Comparison of ENCODE assay signal across 11 cellular contexts in genomic region chr4:119498520-119498919, GRCh38.
DNase-seq lines count a peak whose midpoint lies in the region; ATAC-seq and TF ChIP-seq lines count a peak whose summit lies in the region.
"Had no signal": no experiment of that assay in that cellular context is flagged by ENCODE, and none has a peak within 500 bp of the region (broad histone marks: within the 10 kb centered on the region; RNA-seq: fewer than 3 reads in every experiment).

No MANE protein-coding gene starts in this region.

- H3K9ac ChIP-seq in GM23248: no peak overlapping the region
- H3K9ac ChIP-seq in rectal smooth muscle tissue (ENCODE audit: low read length): no peak overlapping the region

- H3K27me3 ChIP-seq in GM23248 (replicated peaks; ENCODE audit: insufficient read depth) (no peaks in the 10 kb centered on the region), right cardiac atrium (ENCODE audit: control insufficient read depth, insufficient read depth) (no peaks in the 10 kb centered on the region), rectal smooth muscle tissue (ENCODE audit: control insufficient read depth, insufficient read depth, low read length) (no peaks in the 10 kb centered on the region), GM23338 (ENCODE audit: insufficient read depth) (no peaks in the 10 kb centered on the region)

- peak; percentile 4 for DNase-seq in GM23248
- DNase-seq in amygdala (lab: John Stamatoyannopoulos, UW): peak in 41 of 56 donors; percentile 0 to 63 (median 6)
- peak; percentile 15 to 73 (median 52) for DNase-seq in right cardiac atrium
- no peak for DNase-seq in GM23338 (ENCODE audit: low spot score)
- DNase-seq in stimulated activated CD4-positive, alpha-beta T cell treated with anti-CD3 and anti-CD28 coated beads, Interleukin-4, amount 100 ng/mL, for 24 hours: no peak
- DNase-seq: stimulated activated naive CD4-positive, alpha-beta T cell had no signal

- H3K4me2 ChIP-seq in GM23248 (ENCODE audit: unreplicated experiment) (no peak overlapping the region), GM23338 (no peak overlapping the region)

- H3F3A ChIP-seq in GM23248 (ENCODE audit: insufficient read depth) (no peaks in the 10 kb centered on the region), GM23338 (replicated peaks; ENCODE audit: low read depth) (no peaks in the 10 kb centered on the region)

- no peaks in the 10 kb centered on the region for H3K4me1 ChIP-seq in GM23248 (ENCODE audit: insufficient read depth)
- H3K4me1 ChIP-seq in right cardiac atrium (ENCODE audit: control insufficient read depth, insufficient read depth, low read length): no peaks in the 10 kb centered on the region
- peaks cover 2% of the 10 kb centered on the region for H3K4me1 ChIP-seq in rectal smooth muscle tissue (ENCODE audit: control insufficient read depth, insufficient read depth, low read length)
- no peaks in the 10 kb centered on the region for H3K4me1 ChIP-seq in GM23338 (ENCODE audit: insufficient read depth)

- no peak for TF ChIP-seq CTCF in GM23338 (conservative IDR thresholded peaks at IDR 0.05; ENCODE audit: low read depth in 2 of 2)

- H4K20me1 ChIP-seq in GM23248 (ENCODE audit: insufficient read depth): no peaks in the 10 kb centered on the region
- H4K20me1 ChIP-seq in GM23338 (replicated peaks; ENCODE audit: insufficient read depth): no peaks in the 10 kb centered on the region

- no peaks in the 10 kb centered on the region for H3K9me3 Mint-ChIP-seq in GM23338

- peaks cover 43% of the 10 kb centered on the region; the same call in 2 of the 3 replicates for H3K36me3 Mint-ChIP-seq in GM23338 (ENCODE audit: low read depth)

- H3K27me3 Mint-ChIP-seq in GM23338 (ENCODE audit: insufficient read depth, low read depth, poor library complexity): no peaks in the 10 kb centered on the region

- H3K4me3 ChIP-seq in GM23248 (no peak overlapping the region), right cardiac atrium (ENCODE audit: low read length) (no peak overlapping the region), rectal smooth muscle tissue (ENCODE audit: low read length) (no peak overlapping the region), GM23338 (no peak overlapping the region)
- H3K4me3 ChIP-seq: K562 had no signal

- H2AFZ ChIP-seq in GM23248 (no peak overlapping the region), GM23338 (no peak overlapping the region)

- intact Hi-C loops in right cardiac atrium (cut with DNase I): no loop called here

- peaks cover 53% of the 10 kb centered on the region for H3K36me3 ChIP-seq in GM23248 (ENCODE audit: low read depth)
- H3K36me3 ChIP-seq in rectal smooth muscle tissue (ENCODE audit: control insufficient read depth, insufficient read depth, low read length): peaks cover 19% of the 10 kb centered on the region
- peaks cover 19% of the 10 kb centered on the region; the same call in 1 of the 2 replicates for H3K36me3 ChIP-seq in GM23338 (ENCODE audit: insufficient read depth)

- WGBS in GM23248 (ENCODE audit: low coverage in 1 of 2, low lambda C conversion rate in 2 of 2, missing lambda C conversion rate in 2 of 2), 2 experiments: 64 to 65% methylated on average over 3 of the region's 3 CpGs
- WGBS in right cardiac atrium: 53% methylated on average over 3 of the region's 3 CpGs

- H3K4me1 Mint-ChIP-seq in GM23338: no peaks in the 10 kb centered on the region

- no peak overlapping the region; the same call in 1 of the 2 replicates for H3K27ac Mint-ChIP-seq in GM23338

- in situ Hi-C loops in GM23248 (cut with MboI): no loop called here

- H3K9me2 ChIP-seq in GM23248 (ENCODE audit: insufficient read depth): no peaks in the 10 kb centered on the region
- H3K9me2 ChIP-seq in GM23338 (ENCODE audit: insufficient read depth): no peaks in the 10 kb centered on the region

- ATAC-seq in right cardiac atrium (peak; percentile 67 to 87), GM23338 (no peak), GM18517 (IDR thresholded peaks at IDR 0.05; ENCODE audit: unreplicated experiment) (no peak), GM21367 (IDR thresholded peaks at IDR 0.05; ENCODE audit: unreplicated experiment) (no peak)
- ATAC-seq: K562 had no signal

- H3K9me3 ChIP-seq in GM23248 (ENCODE audit: low read depth) (no peaks in the 10 kb centered on the region), right cardiac atrium (ENCODE audit: control insufficient read depth, low read length) (no peaks in the 10 kb centered on the region)

- no peaks in the 10 kb centered on the region for H3K79me2 ChIP-seq in GM23248 (ENCODE audit: insufficient read depth)
- no peaks in the 10 kb centered on the region for H3K79me2 ChIP-seq in GM23338 (replicated peaks; ENCODE audit: insufficient read depth)

- H3K27ac ChIP-seq in GM23248 (no peak overlapping the region), right cardiac atrium (ENCODE audit: low read length) (peak overlapping the region; percentile 64), rectal smooth muscle tissue (ENCODE audit: low read depth, low read length) (peak overlapping the region; percentile 11), GM23338 (ENCODE audit: low read depth) (no peak overlapping the region)
- H3K27ac ChIP-seq: RWPE1 had no signal

- no peak overlapping the region for H3K4me3 Mint-ChIP-seq in GM23338

TF ChIP-seq in GM23338, 12 proteins besides CTCF, POLR2A, EP300 and RAD21 (continues in another document):
- TF ChIP-seq CREB1 (CRISPR knock-in tag; IDR thresholded peaks at IDR 0.05; ENCODE audit: low read depth): no peak
- no peak for TF ChIP-seq EZH2phosphoT487 (IDR thresholded peaks at IDR 0.05; ENCODE audit: unreplicated experiment)
- TF ChIP-seq POLR2AphosphoS5 (IDR thresholded peaks at IDR 0.05; ENCODE audit: low read depth): no peak
- no peak for TF ChIP-seq REST (IDR thresholded peaks at IDR 0.05; ENCODE audit: unreplicated experiment)
- TF ChIP-seq JUNB (IDR thresholded peaks at IDR 0.05; ENCODE audit: unreplicated experiment): no peak

Comparison
In these comparisons a context has a peak if more than half of its experiments do, and no peak if none do; other contexts are left out.
1. DNase-seq: peak in GM23248 (single experiment), amygdala (41 of 56) and right cardiac atrium (3 of 3); none in GM23338 (single experiment) and stimulated activated CD4-positive, alpha-beta T cell treated with anti-CD3 and anti-CD28 coated beads, Interleukin-4, amount 100 ng/mL, for 24 hours (single experiment).
2. H3K27ac ChIP-seq: peak in right cardiac atrium (single experiment) and rectal smooth muscle tissue (single experiment); none in GM23248 (single experiment) and GM23338 (single experiment).
3. ATAC-seq: peak in right cardiac atrium (2 of 2); none in GM23338 (single experiment), GM18517 (single experiment) and GM21367 (single experiment).